ENCODE assay signal across 21 cellular contexts in genomic region chr9:14361074-14361473, GRCh38. TPM values are rescaled to one million over a fixed set of nuclear protein-coding genes. Genes with fewer than 3 reads are reported as not detected.
"Had no signal": no experiment of that assay in that cellular context is flagged by ENCODE, and none has a peak within 500 bp of the region (broad histone marks: within the 10 kb centered on the region; RNA-seq: fewer than 3 reads in every experiment).

No MANE protein-coding gene starts in this region.

- H3K27ac ChIP-seq: lower lobe of right lung, neutrophil had no signal

- H3K4me3 ChIP-seq: lower lobe of right lung, sigmoid colon, tibial artery had no signal

- DNase-seq: activated CD4-positive, alpha-beta T cell treated with anti-CD3 and anti-CD28 coated beads, Interleukin-2, amount 10 ng/mL, durations not matched to agents 7 days and 5 days; activated CD8-positive, alpha-beta T cell treated with anti-CD3 and anti-CD28 coated beads, Interleukin-2, amount 10 ng/mL, durations not matched to agents 7 days and 5 days; activated naive CD4-positive, alpha-beta T cell treated with Interleukin-2 at 50 U/mL for 16 hours; activated naive CD8-positive, alpha-beta T cell treated with anti-CD3 and anti-CD28 coated beads, Interleukin-2, amount 10 ng/mL, durations not matched to agents 7 days and 5 days; activated T-cell treated with anti-CD3 and anti-CD28 coated beads, Interleukin-2, amount 50 U/mL, for 24 hours; anterior cingulate cortex; cerebellar nuclear complex; cortex of kidney; hippocampal formation; islet precursor cell; left colon; lower lobe of right lung; natural killer cell; sigmoid colon; stimulated activated CD4-positive, alpha-beta T cell treated with anti-CD3 and anti-CD28 coated beads, Interleukin-1b, Interleukin-23, amount 100 ng/mL, for 48 hours; stimulated activated naive CD4-positive, alpha-beta T cell treated with Interleukin-2 at 50 U/mL for 16 hours; substantia nigra; tibial artery had no signal

- H3K36me3 ChIP-seq: lower lobe of right lung, neutrophil, sigmoid colon, tibial artery had no signal

- H3K27me3 ChIP-seq: sigmoid colon, tibial artery had no signal

- H3K9me3 ChIP-seq: lower lobe of right lung, neutrophil, sigmoid colon, tibial artery had no signal

- H3K4me1 ChIP-seq: lower lobe of right lung had no signal

RNA-seq across cellular contexts. Expression of gene NFIB, which starts 47.1 kb away (rescaled TPM):
- total RNA-seq: activated CD4-positive, alpha-beta T cell treated with anti-CD3 and anti-CD28 coated beads, Interleukin-2, amount 10 ng/mL, durations not matched to agents 7 days and 5 days; activated CD8-positive, alpha-beta T cell treated with anti-CD3 and anti-CD28 coated beads, Interleukin-2, amount 10 ng/mL, durations not matched to agents 7 days and 5 days; activated naive CD8-positive, alpha-beta T cell treated with anti-CD3 and anti-CD28 coated beads, Interleukin-2, amount 10 ng/mL, durations not matched to agents 7 days and 5 days; activated T-helper 2 cell treated with anti-CD3 and anti-CD28 coated beads, Interferon-gamma antibody, Interleukin-2, Interleukin-4, amounts not matched to agents 10 μg/mL and 5 μg/mL and 100 μg/mL, durations not matched to agents 14 hours and 24 hours and 36 hours; T-helper 1 cell treated with Interleukin-12 subunit alpha and Interleukin-12 subunit beta and Interleukin-4 antibody, amounts not matched to agents 30 ng/mL and 1 ng/mL, for 36 hours had no signal
